1 cellular context compared by ENCODE assay signal in the genomic region with DNA sequence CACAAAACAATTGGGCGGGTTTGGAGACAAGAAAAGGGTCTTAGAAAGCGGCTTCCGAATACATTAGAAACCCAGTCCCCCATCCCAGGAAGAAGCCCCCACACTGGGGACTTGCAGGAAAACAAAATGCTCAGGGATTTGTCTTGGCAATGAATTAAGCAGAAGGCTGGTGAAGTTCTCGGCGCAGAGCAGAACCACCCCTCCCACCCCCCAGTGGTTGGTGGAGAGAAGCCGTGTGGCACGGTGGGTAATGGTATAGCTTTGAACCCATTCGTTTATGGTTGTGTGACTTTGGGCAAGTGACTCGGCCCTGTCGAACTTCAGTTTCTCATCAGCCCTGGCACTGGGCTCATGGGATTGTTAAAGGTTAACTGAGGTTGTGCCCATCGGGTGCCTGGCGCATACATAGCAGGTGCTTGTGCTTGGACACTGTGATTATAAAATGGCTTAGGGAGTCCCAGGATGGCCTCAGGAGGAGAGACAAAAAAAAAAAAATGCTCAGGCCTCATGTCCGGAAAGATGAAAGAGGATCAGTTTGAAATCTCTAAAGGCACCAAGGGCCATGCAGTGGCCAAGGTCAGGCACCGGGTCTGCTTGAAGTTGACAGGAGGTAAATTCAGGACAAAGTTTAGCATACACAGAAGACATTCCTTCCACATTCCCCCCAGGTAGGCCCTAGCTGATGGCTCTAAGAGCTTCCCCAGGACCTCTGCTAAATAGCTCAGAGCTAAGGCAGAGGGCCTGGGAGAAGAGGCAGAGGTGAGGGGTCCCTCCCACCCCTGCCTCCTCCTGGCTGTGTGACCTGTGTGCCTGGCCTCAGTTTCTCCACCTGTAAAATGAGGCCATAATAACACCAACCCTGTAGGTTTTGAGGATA.
TF ChIP-seq lines count a peak whose summit lies in the region.

No MANE protein-coding gene starts in this region.

TF ChIP-seq in HepG2, 621 proteins besides CTCF, POLR2A, EP300 and RAD21 (continued from another document and continues in another):
- TF ChIP-seq, protein P1, sequence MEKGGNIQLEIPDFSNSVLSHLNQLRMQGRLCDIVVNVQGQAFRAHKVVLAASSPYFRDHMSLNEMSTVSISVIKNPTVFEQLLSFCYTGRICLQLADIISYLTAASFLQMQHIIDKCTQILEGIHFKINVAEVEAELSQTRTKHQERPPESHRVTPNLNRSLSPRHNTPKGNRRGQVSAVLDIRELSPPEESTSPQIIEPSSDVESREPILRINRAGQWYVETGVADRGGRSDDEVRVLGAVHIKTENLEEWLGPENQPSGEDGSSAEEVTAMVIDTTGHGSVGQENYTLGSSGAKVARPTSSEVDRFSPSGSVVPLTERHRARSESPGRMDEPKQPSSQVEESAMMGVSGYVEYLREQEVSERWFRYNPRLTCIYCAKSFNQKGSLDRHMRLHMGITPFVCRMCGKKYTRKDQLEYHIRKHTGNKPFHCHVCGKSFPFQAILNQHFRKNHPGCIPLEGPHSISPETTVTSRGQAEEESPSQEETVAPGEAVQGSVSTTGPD (CRISPR knock-in tag; IDR thresholded peaks at IDR 0.05): peak; percentile 91
- TF ChIP-seq ZNF644 (CRISPR knock-in tag; IDR thresholded peaks at IDR 0.05; ENCODE audit: low read depth) (peak; percentile 69; the same call in 1 of the 2 replicates), ZFP36L1 (CRISPR knock-in tag; IDR thresholded peaks at IDR 0.05) (no peak), MAZ (IDR thresholded peaks at IDR 0.05; ENCODE audit: borderline replicate concordance, low read depth, low read length) (no peak), MAZ (CRISPR knock-in tag; IDR thresholded peaks at IDR 0.05; ENCODE audit: low read depth) (no peak), ZNF329 (CRISPR knock-in tag; IDR thresholded peaks at IDR 0.05; ENCODE audit: low read depth) (no peak), ARID2 (CRISPR knock-in tag; IDR thresholded peaks at IDR 0.05; ENCODE audit: borderline replicate concordance) (peak; percentile 57; the same call in 1 of the 2 replicates), SAP130 (CRISPR knock-in tag; IDR thresholded peaks at IDR 0.05; ENCODE audit: low read depth) (peak; percentile 96), TAF15 (IDR thresholded peaks at IDR 0.05; ENCODE audit: low read depth, low read length, poor library complexity, severe bottlenecking) (no peak), ZNF101 (CRISPR knock-in tag; IDR thresholded peaks at IDR 0.05; ENCODE audit: borderline replicate concordance, low read depth) (no peak), ZNF510 (CRISPR knock-in tag; IDR thresholded peaks at IDR 0.05; ENCODE audit: low read depth) (no peak), CREM (IDR thresholded peaks at IDR 0.05) (peak; percentile 97), CREM (CRISPR knock-in tag; IDR thresholded peaks at IDR 0.05) (no peak), ZNF746 (CRISPR knock-in tag; IDR thresholded peaks at IDR 0.05) (peak; percentile 80), ZFP1 (CRISPR knock-in tag; IDR thresholded peaks at IDR 0.05) (peak; percentile 75; the same call in 1 of the 2 replicates), ZSCAN22 (CRISPR knock-in tag; IDR thresholded peaks at IDR 0.05) (peak; percentile 67; the same call in 1 of the 2 replicates), HNF4G (IDR thresholded peaks at IDR 0.05; ENCODE audit: borderline replicate concordance, low read depth, low read length) (peak; percentile 91), HNF4G (CRISPR knock-in tag; IDR thresholded peaks at IDR 0.05; ENCODE audit: borderline replicate concordance, low read depth) (peak; percentile 92), ARNTL (CRISPR knock-in tag; IDR thresholded peaks at IDR 0.05) (peak; percentile 92), GZF1 (CRISPR knock-in tag; IDR thresholded peaks at IDR 0.05) (peak; percentile 66; the same call in 1 of the 2 replicates), FOXK1 (CRISPR knock-in tag; IDR thresholded peaks at IDR 0.05; ENCODE audit: borderline replicate concordance, low read depth) (peak; percentile 97), ZNF292 (CRISPR knock-in tag; IDR thresholded peaks at IDR 0.05; ENCODE audit: borderline replicate concordance, low read depth) (peak; percentile 89), ZMYM4 (CRISPR knock-in tag; IDR thresholded peaks at IDR 0.05) (peak; percentile 75), PHF5A (CRISPR knock-in tag; IDR thresholded peaks at IDR 0.05; ENCODE audit: low read depth, unreplicated experiment) (peak; percentile 91), ZNF30 (CRISPR knock-in tag; IDR thresholded peaks at IDR 0.05) (no peak), ZNF660 (CRISPR knock-in tag; IDR thresholded peaks at IDR 0.05; ENCODE audit: borderline replicate concordance, low read depth) (no peak), SOX5 (CRISPR knock-in tag; IDR thresholded peaks at IDR 0.05; ENCODE audit: borderline replicate concordance) (peak; percentile 96), ATAD3A (CRISPR knock-in tag; IDR thresholded peaks at IDR 0.05) (no peak), MIXL1 (CRISPR knock-in tag; IDR thresholded peaks at IDR 0.05) (peak; percentile 95), MEIS2 (CRISPR knock-in tag; IDR thresholded peaks at IDR 0.05) (peak; percentile 99), ZNF260 (CRISPR knock-in tag; IDR thresholded peaks at IDR 0.05; ENCODE audit: borderline replicate concordance, low read depth) (no peak), EZH2 (conservative IDR thresholded peaks at IDR 0.05; ENCODE audit: low read depth, low read length) (no peak), CCAR2 (optimal IDR thresholded peaks at IDR 0.05; ENCODE audit: low read depth, low read length) (no peak), ZNF841 (CRISPR knock-in tag; IDR thresholded peaks at IDR 0.05; ENCODE audit: borderline replicate concordance) (no peak), ZFP90 (CRISPR knock-in tag; IDR thresholded peaks at IDR 0.05; ENCODE audit: borderline replicate concordance) (peak; percentile 92; the same call in 1 of the 2 replicates), SMYD3 (CRISPR knock-in tag; IDR thresholded peaks at IDR 0.05) (peak; percentile 96), MIER2 (CRISPR knock-in tag; IDR thresholded peaks at IDR 0.05) (peak; percentile 83; the same call in 1 of the 2 replicates), ZC3H4 (CRISPR knock-in tag; IDR thresholded peaks at IDR 0.05; ENCODE audit: borderline replicate concordance) (peak; percentile 99)
- TF ChIP-seq, protein P2, sequence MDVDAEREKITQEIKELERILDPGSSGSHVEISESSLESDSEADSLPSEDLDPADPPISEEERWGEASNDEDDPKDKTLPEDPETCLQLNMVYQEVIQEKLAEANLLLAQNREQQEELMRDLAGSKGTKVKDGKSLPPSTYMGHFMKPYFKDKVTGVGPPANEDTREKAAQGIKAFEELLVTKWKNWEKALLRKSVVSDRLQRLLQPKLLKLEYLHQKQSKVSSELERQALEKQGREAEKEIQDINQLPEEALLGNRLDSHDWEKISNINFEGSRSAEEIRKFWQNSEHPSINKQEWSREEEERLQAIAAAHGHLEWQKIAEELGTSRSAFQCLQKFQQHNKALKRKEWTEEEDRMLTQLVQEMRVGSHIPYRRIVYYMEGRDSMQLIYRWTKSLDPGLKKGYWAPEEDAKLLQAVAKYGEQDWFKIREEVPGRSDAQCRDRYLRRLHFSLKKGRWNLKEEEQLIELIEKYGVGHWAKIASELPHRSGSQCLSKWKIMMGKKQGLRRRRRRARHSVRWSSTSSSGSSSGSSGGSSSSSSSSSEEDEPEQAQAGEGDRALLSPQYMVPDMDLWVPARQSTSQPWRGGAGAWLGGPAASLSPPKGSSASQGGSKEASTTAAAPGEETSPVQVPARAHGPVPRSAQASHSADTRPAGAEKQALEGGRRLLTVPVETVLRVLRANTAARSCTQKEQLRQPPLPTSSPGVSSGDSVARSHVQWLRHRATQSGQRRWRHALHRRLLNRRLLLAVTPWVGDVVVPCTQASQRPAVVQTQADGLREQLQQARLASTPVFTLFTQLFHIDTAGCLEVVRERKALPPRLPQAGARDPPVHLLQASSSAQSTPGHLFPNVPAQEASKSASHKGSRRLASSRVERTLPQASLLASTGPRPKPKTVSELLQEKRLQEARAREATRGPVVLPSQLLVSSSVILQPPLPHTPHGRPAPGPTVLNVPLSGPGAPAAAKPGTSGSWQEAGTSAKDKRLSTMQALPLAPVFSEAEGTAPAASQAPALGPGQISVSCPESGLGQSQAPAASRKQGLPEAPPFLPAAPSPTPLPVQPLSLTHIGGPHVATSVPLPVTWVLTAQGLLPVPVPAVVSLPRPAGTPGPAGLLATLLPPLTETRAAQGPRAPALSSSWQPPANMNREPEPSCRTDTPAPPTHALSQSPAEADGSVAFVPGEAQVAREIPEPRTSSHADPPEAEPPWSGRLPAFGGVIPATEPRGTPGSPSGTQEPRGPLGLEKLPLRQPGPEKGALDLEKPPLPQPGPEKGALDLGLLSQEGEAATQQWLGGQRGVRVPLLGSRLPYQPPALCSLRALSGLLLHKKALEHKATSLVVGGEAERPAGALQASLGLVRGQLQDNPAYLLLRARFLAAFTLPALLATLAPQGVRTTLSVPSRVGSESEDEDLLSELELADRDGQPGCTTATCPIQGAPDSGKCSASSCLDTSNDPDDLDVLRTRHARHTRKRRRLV (CRISPR knock-in tag; IDR thresholded peaks at IDR 0.05): peak; percentile 59; the same call in 1 of the 2 replicates
- TF ChIP-seq, protein P3, sequence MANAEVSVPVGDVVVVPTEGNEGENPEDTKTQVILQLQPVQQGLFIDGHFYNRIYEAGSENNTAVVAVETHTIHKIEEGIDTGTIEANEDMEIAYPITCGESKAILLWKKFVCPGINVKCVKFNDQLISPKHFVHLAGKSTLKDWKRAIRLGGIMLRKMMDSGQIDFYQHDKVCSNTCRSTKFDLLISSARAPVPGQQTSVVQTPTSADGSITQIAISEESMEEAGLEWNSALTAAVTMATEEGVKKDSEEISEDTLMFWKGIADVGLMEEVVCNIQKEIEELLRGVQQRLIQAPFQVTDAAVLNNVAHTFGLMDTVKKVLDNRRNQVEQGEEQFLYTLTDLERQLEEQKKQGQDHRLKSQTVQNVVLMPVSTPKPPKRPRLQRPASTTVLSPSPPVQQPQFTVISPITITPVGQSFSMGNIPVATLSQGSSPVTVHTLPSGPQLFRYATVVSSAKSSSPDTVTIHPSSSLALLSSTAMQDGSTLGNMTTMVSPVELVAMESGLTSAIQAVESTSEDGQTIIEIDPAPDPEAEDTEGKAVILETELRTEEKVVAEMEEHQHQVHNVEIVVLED (CRISPR knock-in tag; IDR thresholded peaks at IDR 0.05; ENCODE audit: borderline replicate concordance): peak; percentile 40; the same call in 1 of the 2 replicates
- TF ChIP-seq, protein P4, sequence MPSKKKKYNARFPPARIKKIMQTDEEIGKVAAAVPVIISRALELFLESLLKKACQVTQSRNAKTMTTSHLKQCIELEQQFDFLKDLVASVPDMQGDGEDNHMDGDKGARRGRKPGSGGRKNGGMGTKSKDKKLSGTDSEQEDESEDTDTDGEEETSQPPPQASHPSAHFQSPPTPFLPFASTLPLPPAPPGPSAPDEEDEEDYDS (CRISPR knock-in tag; IDR thresholded peaks at IDR 0.05): peak; percentile 75
- TF ChIP-seq, protein P5, sequence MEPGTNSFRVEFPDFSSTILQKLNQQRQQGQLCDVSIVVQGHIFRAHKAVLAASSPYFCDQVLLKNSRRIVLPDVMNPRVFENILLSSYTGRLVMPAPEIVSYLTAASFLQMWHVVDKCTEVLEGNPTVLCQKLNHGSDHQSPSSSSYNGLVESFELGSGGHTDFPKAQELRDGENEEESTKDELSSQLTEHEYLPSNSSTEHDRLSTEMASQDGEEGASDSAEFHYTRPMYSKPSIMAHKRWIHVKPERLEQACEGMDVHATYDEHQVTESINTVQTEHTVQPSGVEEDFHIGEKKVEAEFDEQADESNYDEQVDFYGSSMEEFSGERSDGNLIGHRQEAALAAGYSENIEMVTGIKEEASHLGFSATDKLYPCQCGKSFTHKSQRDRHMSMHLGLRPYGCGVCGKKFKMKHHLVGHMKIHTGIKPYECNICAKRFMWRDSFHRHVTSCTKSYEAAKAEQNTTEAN (CRISPR knock-in tag; conservative IDR thresholded peaks at IDR 0.05): peak; percentile 89; the same call in 1 of the 2 replicates
- TF ChIP-seq, protein P6, sequence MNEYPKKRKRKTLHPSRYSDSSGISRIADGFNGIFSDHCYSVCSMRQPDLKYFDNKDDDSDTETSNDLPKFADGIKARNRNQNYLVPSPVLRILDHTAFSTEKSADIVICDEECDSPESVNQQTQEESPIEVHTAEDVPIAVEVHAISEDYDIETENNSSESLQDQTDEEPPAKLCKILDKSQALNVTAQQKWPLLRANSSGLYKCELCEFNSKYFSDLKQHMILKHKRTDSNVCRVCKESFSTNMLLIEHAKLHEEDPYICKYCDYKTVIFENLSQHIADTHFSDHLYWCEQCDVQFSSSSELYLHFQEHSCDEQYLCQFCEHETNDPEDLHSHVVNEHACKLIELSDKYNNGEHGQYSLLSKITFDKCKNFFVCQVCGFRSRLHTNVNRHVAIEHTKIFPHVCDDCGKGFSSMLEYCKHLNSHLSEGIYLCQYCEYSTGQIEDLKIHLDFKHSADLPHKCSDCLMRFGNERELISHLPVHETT (CRISPR knock-in tag; conservative IDR thresholded peaks at IDR 0.05): peak; percentile 65
- TF ChIP-seq, protein P7, sequence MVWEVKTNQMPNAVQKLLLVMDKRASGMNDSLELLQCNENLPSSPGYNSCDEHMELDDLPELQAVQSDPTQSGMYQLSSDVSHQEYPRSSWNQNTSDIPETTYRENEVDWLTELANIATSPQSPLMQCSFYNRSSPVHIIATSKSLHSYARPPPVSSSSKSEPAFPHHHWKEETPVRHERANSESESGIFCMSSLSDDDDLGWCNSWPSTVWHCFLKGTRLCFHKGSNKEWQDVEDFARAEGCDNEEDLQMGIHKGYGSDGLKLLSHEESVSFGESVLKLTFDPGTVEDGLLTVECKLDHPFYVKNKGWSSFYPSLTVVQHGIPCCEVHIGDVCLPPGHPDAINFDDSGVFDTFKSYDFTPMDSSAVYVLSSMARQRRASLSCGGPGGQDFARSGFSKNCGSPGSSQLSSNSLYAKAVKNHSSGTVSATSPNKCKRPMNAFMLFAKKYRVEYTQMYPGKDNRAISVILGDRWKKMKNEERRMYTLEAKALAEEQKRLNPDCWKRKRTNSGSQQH (CRISPR knock-in tag; IDR thresholded peaks at IDR 0.05; ENCODE audit: low read depth): no peak
- TF ChIP-seq, protein P8, sequence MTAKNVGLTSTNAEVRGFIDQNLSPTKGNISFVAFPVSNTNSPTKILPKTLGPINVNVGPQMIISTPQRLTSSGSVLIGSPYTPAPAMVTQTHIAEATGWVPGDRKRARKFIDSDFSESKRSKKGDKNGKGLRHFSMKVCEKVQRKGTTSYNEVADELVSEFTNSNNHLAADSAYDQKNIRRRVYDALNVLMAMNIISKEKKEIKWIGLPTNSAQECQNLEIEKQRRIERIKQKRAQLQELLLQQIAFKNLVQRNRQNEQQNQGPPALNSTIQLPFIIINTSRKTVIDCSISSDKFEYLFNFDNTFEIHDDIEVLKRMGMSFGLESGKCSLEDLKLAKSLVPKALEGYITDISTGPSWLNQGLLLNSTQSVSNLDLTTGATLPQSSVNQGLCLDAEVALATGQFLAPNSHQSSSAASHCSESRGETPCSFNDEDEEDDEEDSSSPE (CRISPR knock-in tag; IDR thresholded peaks at IDR 0.05): peak; percentile 64; the same call in 1 of the 2 replicates
- TF ChIP-seq, protein P9, sequence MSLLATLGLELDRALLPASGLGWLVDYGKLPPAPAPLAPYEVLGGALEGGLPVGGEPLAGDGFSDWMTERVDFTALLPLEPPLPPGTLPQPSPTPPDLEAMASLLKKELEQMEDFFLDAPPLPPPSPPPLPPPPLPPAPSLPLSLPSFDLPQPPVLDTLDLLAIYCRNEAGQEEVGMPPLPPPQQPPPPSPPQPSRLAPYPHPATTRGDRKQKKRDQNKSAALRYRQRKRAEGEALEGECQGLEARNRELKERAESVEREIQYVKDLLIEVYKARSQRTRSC (CRISPR knock-in tag; IDR thresholded peaks at IDR 0.05; ENCODE audit: low read depth): 0 out of 2 replicates have a peak, but pooled peaks have one; percentile 6
